In genomic region chr1:149899460-149900284, GRCh38 we compare ENCODE assay signal across 8 cellular contexts. TPM values are rescaled to one million over a fixed set of nuclear protein-coding genes. Genes with fewer than 3 reads are reported as not detected.
A peak's percentile ranks its signal among the peaks of the same experiment; 100 is the strongest.
DNase-seq lines count a peak whose midpoint lies in the region; ATAC-seq and TF ChIP-seq lines count a peak whose summit lies in the region.

BOLA1 (plus strand) TSS chr1:149899568; CDS start chr1:149900060, 492 bp downstream.

- ATAC-seq in HG03457 (IDR thresholded peaks at IDR 0.05; ENCODE audit: unreplicated experiment) (peak; percentile 57), left lung (peak; percentile 100)

- H3K4me3 ChIP-seq in AG10803 (ENCODE audit: low read length) (peak within 1 kb of the TSS; percentile 70), left lung (peak within 1 kb of the TSS; percentile 59 to 64)

- H3K4me1 ChIP-seq in left lung, result peaks cover 0 to 15% of the 10 kb centered on the region in 2 donors

- no peaks in the 10 kb centered on the region for H3K9me3 ChIP-seq in left lung

- TF ChIP-seq CTCF in AG10803 (conservative IDR thresholded peaks at IDR 0.05; ENCODE audit: low read length) (no peak), left lung (IDR thresholded peaks at IDR 0.05) (no peak)

- intact Hi-C loops in left lung (cut with DNase I), result no loop called here

- H3K27me3 ChIP-seq in left lung, result no peaks in the 10 kb centered on the region

- H3K36me3 ChIP-seq in left lung, result no peaks in the 10 kb centered on the region

- peak; percentile 80 for DNase-seq in AG10803 (ENCODE audit: low read depth)
- peak; percentile 93 to 98 for DNase-seq in NCI-H526 (lab: John Stamatoyannopoulos, UW)
- peak; percentile 71 to 72 for DNase-seq in activated CD4-positive, alpha-beta T cell treated with anti-CD3 and anti-CD28 coated beads, Interleukin-2, amount 50 U/mL, for 4 hours
- peak; percentile 95 for DNase-seq in dermis blood vessel endothelial cell
- peak; percentile 94 to 98 for DNase-seq in left lung
- peak; percentile 74 to 76 for DNase-seq in stimulated activated CD4-positive, alpha-beta T cell treated with anti-CD3 and anti-CD28 coated beads, Interleukin-2, amount 100 ng/mL, for 48 hours

- peak within 1 kb of the TSS; percentile 86 to 90 for H3K27ac ChIP-seq in left lung

- TF ChIP-seq POLR2A in GM19193 (IDR thresholded peaks at IDR 0.05; ENCODE audit: extremely low read depth, insufficient read depth, insufficient read length), result peak; percentile 60

RNA-seq across cellular contexts. Expression of gene BOLA1, which starts in this region (rescaled TPM):
- total RNA-seq in dermis blood vessel endothelial cell, result 10.1 and 12.8 TPM in 2 replicates
- total RNA-seq in left lung, result 10 to 100 TPM; 11.4 to 13.1 TPM

Comparison
In these comparisons a context has a peak if more than half of its experiments do, and no peak if none do; other contexts are left out.
1. Peak in every context shown above with its lines: DNase-seq, ATAC-seq, H3K4me3 ChIP-seq and H3K27ac ChIP-seq.